12 cellular contexts compared by ENCODE assay signal in the genomic region with DNA sequence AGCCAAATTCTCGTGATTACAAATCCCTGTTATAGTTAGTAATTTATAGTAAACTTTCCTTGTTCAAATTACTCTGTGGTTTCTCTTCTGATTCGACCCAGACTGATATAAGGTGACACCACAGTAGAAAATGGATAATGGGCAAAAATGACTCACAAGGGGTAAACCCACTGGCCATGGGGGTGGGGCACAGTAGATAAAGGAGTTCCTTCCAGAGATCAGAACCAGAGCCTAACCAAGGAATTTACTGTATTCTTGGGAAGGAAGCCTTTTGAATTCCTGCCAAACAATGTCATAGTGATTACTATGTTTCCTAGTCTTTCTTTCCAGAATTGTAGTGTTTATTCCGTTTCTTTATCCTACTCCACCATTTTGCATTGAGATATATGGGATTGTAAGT.
DNase-seq lines count a peak whose midpoint lies in the region; ATAC-seq and TF ChIP-seq lines count a peak whose summit lies in the region.
"Had no signal": no experiment of that assay in that cellular context is flagged by ENCODE, and none has a peak within 500 bp of the region (broad histone marks: within the 10 kb centered on the region; RNA-seq: fewer than 3 reads in every experiment).

No MANE protein-coding gene starts in this region.

- peak; percentile 37 for ATAC-seq in GM21825 (IDR thresholded peaks at IDR 0.05; ENCODE audit: unreplicated experiment)
- ATAC-seq in SK-N-SH treated with all-trans-retinoic acid at 6 μM for 48 hours = peak; percentile 86
- ATAC-seq in HG02588 (IDR thresholded peaks at IDR 0.05; ENCODE audit: unreplicated experiment) = no peak
- ATAC-seq in GM21423 (IDR thresholded peaks at IDR 0.05; ENCODE audit: unreplicated experiment) = no peak

- DNase-seq in EL = peak; percentile 34
- DNase-seq in glomerular visceral epithelial cell (ENCODE audit: extremely low spot score) = peak; percentile 79
- DNase-seq in NCI-H524 treated with DMSO at 0.1 percent for 48 hours (lab: John Stamatoyannopoulos, UW) = no peak
- no peak for DNase-seq in iPS-NIHi11 (ENCODE audit: low spot score)
- DNase-seq: activated CD4-positive, alpha-beta T cell treated with anti-CD3 and anti-CD28 coated beads for 4 hours; Calu3; NCI-H187; trophoblast cell had no signal

TF ChIP-seq in SK-N-SH treated with all-trans-retinoic acid at 6 μM for 48 hours, 23 proteins besides CTCF, POLR2A, EP300 and RAD21:
- TF ChIP-seq, protein P1, sequence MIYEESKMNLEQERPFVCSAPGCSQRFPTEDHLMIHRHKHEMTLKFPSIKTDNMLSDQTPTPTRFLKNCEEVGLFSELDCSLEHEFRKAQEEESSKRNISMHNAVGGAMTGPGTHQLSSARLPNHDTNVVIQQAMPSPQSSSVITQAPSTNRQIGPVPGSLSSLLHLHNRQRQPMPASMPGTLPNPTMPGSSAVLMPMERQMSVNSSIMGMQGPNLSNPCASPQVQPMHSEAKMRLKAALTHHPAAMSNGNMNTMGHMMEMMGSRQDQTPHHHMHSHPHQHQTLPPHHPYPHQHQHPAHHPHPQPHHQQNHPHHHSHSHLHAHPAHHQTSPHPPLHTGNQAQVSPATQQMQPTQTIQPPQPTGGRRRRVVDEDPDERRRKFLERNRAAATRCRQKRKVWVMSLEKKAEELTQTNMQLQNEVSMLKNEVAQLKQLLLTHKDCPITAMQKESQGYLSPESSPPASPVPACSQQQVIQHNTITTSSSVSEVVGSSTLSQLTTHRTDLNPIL (CRISPR knock-in tag; IDR thresholded peaks at IDR 0.05; ENCODE audit: low read depth) = no peak
- TF ChIP-seq ZFP3 (CRISPR knock-in tag; IDR thresholded peaks at IDR 0.05) = no peak
- TF ChIP-seq OSR1 (CRISPR knock-in tag; IDR thresholded peaks at IDR 0.05) = no peak
- 0 out of 2 replicates have a peak, but pooled peaks have one; percentile 22 for TF ChIP-seq ZC3H10 (CRISPR knock-in tag; IDR thresholded peaks at IDR 0.05)
- TF ChIP-seq ISL1 (CRISPR knock-in tag; IDR thresholded peaks at IDR 0.05) = peak; percentile 41; the same call in 1 of the 2 replicates
- no peak for TF ChIP-seq ZFP30 (CRISPR knock-in tag; IDR thresholded peaks at IDR 0.05)

Comparison
In these comparisons a context has a peak if more than half of its experiments do, and no peak if none do; other contexts are left out.
1. DNase-seq: peak in EL (single experiment) and glomerular visceral epithelial cell (single experiment); none in NCI-H524 treated with DMSO at 0.1 percent for 48 hours (single experiment) and iPS-NIHi11 (single experiment).
2. ATAC-seq: peak in GM21825 (single experiment) and SK-N-SH treated with all-trans-retinoic acid at 6 μM for 48 hours (single experiment); none in HG02588 (single experiment) and GM21423 (single experiment).